Comparison of ENCODE assay signal across 24 cellular contexts in the genomic region with DNA sequence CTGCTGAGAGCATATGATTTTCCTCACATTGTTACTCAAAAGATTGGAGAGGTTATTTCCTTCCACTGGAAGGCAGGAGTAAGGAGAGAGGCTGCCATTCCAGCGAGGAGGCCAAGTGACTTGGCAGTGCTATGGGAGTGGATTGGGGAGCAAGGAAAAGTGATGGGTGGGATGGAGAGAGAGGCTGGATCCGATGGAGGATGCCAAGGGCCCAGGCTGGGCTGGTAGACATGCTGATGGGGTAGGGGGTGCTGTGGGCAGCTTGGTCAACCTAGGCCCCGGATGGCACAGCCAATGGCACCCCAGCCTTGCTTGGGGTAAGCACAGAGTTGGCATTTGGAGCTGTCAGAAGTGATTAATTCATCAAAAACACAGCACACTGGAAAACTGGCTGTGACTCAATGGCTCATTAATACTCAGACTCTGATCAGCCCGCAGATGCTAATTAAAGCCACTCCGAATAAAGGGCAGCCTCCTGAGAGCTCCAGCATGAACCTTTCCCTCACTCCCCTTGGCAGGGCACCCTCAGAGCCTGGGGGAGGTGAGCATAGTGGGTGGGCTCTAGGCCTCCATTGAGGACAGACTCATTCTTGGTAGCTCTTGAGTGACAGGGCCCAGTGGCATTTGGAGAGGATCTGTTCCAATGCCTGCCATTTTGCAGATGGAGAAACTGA. TPM values are rescaled to one million over a fixed set of nuclear protein-coding genes. Genes with fewer than 3 reads are reported as not detected.
DNase-seq lines count a peak whose midpoint lies in the region; ATAC-seq, FAIRE-seq and TF ChIP-seq lines count a peak whose summit lies in the region.
"Had no signal": no experiment of that assay in that cellular context is flagged by ENCODE, and none has a peak within 500 bp of the region (broad histone marks: within the 10 kb centered on the region; RNA-seq: fewer than 3 reads in every experiment).

No MANE protein-coding gene starts in this region.

- no peak overlapping the region for H3K4ac ChIP-seq in H1 (replicated peaks; ENCODE audit: insufficient read length, low read depth, low read length)

- H2AK5ac ChIP-seq in H1 (ENCODE audit: low read depth, low read length) = no peak overlapping the region

- H3K56ac ChIP-seq in H1 (replicated peaks; ENCODE audit: insufficient read length, low read depth, low read length) = no peak overlapping the region

- POLR2A ChIA-PET in H1 (lab: Charles Lee; ENCODE audit: partially characterized antibody) = interaction anchor here (1.9 kb wide), 1 partner anchor 16 kb away, joined by 5 read pairs; no protein-coding TSS in a partner anchor

- H3K27ac ChIP-seq in H1 (ENCODE audit: low read depth, low read length) = no peak overlapping the region
- H3K27ac ChIP-seq: BLaER1 treated with 17β-estradiol and CSF1 and Interleukin-3, amounts not matched to agents 10 nM and 100 nM had no signal

- ATAC-seq in HG02884 (IDR thresholded peaks at IDR 0.05; ENCODE audit: unreplicated experiment) (no peak), GM19328 (IDR thresholded peaks at IDR 0.05; ENCODE audit: unreplicated experiment) (no peak)
- ATAC-seq: GM12878, GM23338 had no signal

- no peak overlapping the region for H4K8ac ChIP-seq in H1 (ENCODE audit: extremely low read depth, insufficient read depth, low read length)

- H3K79me1 ChIP-seq in H1 (ENCODE audit: low read depth, low read length) = no peaks in the 10 kb centered on the region

- no peak overlapping the region for H3K4me2 ChIP-seq in H1 (ENCODE audit: insufficient read depth in 1 of 2, low read depth in 2 of 2, low read length in 2 of 2)
- H3K4me2 ChIP-seq: GM23338 had no signal

- no peak for TF ChIP-seq POLR2A in H1 (IDR thresholded peaks at IDR 0.05; ENCODE audit: control extremely low read depth in 1 of 2, low read depth in 2 of 2, low read length in 2 of 2)

- no peak overlapping the region for H2AFZ ChIP-seq in H1 (ENCODE audit: low read length)
- H2AFZ ChIP-seq: GM23338 had no signal

- H2BK20ac ChIP-seq in H1 (ENCODE audit: low read length) = 0 out of 2 replicates have a peak overlapping the region, but pooled peaks have one; percentile 77

- H4K91ac ChIP-seq in H1 (replicated peaks; ENCODE audit: insufficient read length, low read length) = no peak overlapping the region

- H2BK5ac ChIP-seq in H1 (ENCODE audit: low read depth, low read length) = no peak overlapping the region

- no peak overlapping the region for H3K23ac ChIP-seq in H1 (ENCODE audit: insufficient read length)

- H3K27me3 ChIP-seq in H1 (replicated peaks in 1 of 4; ENCODE audit: control insufficient read depth in 3 of 4, extremely low read depth in 1 of 4, insufficient read depth in 3 of 4, low read length in 3 of 4) = no peaks in the 10 kb centered on the region; a peak in 2 of 7 replicates
- H3K27me3 ChIP-seq: BE2C; BLaER1 treated with 17β-estradiol and CSF1 and Interleukin-3, amounts not matched to agents 10 nM and 100 nM had no signal

- H2BK120ac ChIP-seq in H1 (replicated peaks; ENCODE audit: low read depth, low read length) = no peak overlapping the region

- H3K4me3 ChIP-seq in H1 (ENCODE audit: extremely low read depth in 1 of 4, insufficient read depth in 2 of 4, low read depth in 3 of 4, low read length in 4 of 4) = no peak overlapping the region
- H3K4me3 ChIP-seq: BLaER1 treated with 17β-estradiol and CSF1 and Interleukin-3, amounts not matched to agents 10 nM and 100 nM; GM12878; GM23338; HAP-1 had no signal

- no peak for TF ChIP-seq EP300 in H1 (IDR thresholded peaks at IDR 0.05; ENCODE audit: borderline replicate concordance in 1 of 2, low read depth in 2 of 2, low read length in 2 of 2)

- DNase-seq in astrocyte of the hippocampus (ENCODE audit: low read depth, low spot score) = peak; percentile 23
- no peak for DNase-seq in H1 (ENCODE audit: low read depth in 1 of 2, low spot score in 2 of 2)
- DNase-seq in putamen (ENCODE audit: low spot score) = peak; percentile 45
- no peak for DNase-seq in effector CD8-positive, alpha-beta T cell (lab: John Stamatoyannopoulos, UW)
- DNase-seq: BE2C; CD4-positive, alpha-beta T cell; CD8-positive, alpha-beta memory T cell; DMS 273 treated with DMSO at 0.1 percent for 48 hours; DMS79; EL; GDM1; HFFc6 had no signal

- no peaks in the 10 kb centered on the region for H3K36me3 ChIP-seq in H1 (ENCODE audit: control insufficient read depth in 2 of 4, insufficient read depth in 4 of 4, low read length in 3 of 4)
- H3K36me3 ChIP-seq: BE2C; BLaER1 treated with 17β-estradiol and CSF1 and Interleukin-3, amounts not matched to agents 10 nM and 100 nM; HAP-1 had no signal

- no peak for TF ChIP-seq CTCF in H1 (IDR thresholded peaks at IDR 0.05; ENCODE audit: control extremely low read depth in 1 of 3, insufficient read depth in 1 of 3, low read depth in 1 of 3, low read length in 3 of 3)

- TF ChIP-seq RAD21 in H1 (IDR thresholded peaks at IDR 0.05 in 1 of 2, conservative IDR thresholded peaks at IDR 0.05 in 1 of 2; ENCODE audit: low read depth in 2 of 2, low read length in 2 of 2) = no peak

- no peak overlapping the region for H2BK15ac ChIP-seq in H1 (ENCODE audit: low read length)

- H3K14ac ChIP-seq in H1 (ENCODE audit: insufficient read length) = no peak overlapping the region

- no peaks in the 10 kb centered on the region for H4K20me1 ChIP-seq in H1 (replicated peaks in 1 of 2; ENCODE audit: control insufficient read depth in 1 of 2, insufficient read depth in 2 of 2, low read length in 2 of 2)

- no peak overlapping the region for H2BK12ac ChIP-seq in H1 (ENCODE audit: low read depth, low read length)

- H3K9me3 ChIP-seq in H1 (ENCODE audit: insufficient read depth in 2 of 2, low read depth in 1 of 2, low read length in 1 of 2) = no peaks in the 10 kb centered on the region
- H3K9me3 ChIP-seq: BE2C; BLaER1 treated with 17β-estradiol and CSF1 and Interleukin-3, amounts not matched to agents 10 nM and 100 nM; HAP-1 had no signal

- no peak for FAIRE-seq in H1 (lab: Jason Lieb, UNC)
- FAIRE-seq: D721Med, GM12878, GM19239, H54 had no signal

- peaks cover 5 to 16% (median 11%) of the 10 kb centered on the region in 4 experiments for H3K4me1 ChIP-seq in H1 (replicated peaks in 1 of 4; ENCODE audit: control insufficient read depth in 3 of 4, insufficient read depth in 4 of 4, low read length in 3 of 4)
- H3K4me1 ChIP-seq: BE2C, HAP-1 had no signal

- H3K23me2 ChIP-seq in H1 (ENCODE audit: low read depth, low read length) = no peaks in the 10 kb centered on the region

- no peaks in the 10 kb centered on the region for H3K79me2 ChIP-seq in H1 (ENCODE audit: control insufficient read depth in 1 of 2, insufficient read depth in 2 of 2, low read length in 2 of 2)

- no peak overlapping the region for H3K18ac ChIP-seq in H1 (ENCODE audit: extremely low read depth, low read length)

- H3K9ac ChIP-seq in H1 (replicated peaks in 1 of 4; ENCODE audit: extremely low read depth in 1 of 4, low read depth in 3 of 4, low read length in 3 of 4) = no peak overlapping the region
- H3K9ac ChIP-seq: BLaER1 treated with 17β-estradiol and CSF1 and Interleukin-3, amounts not matched to agents 10 nM and 100 nM had no signal

- 92% methylated on average over 5 of the region's 5 CpGs; no CpG with 5 or more reads in 1 of the 2 experiments for WGBS in H1 (ENCODE audit: extremely low coverage in 1 of 2, insufficient coverage in 1 of 2, insufficient read length in 1 of 2, insufficient replicate concordance in 2 of 2, low coverage in 1 of 2, low lambda C conversion rate in 2 of 2, missing lambda C conversion rate in 1 of 2), 2 experiments

- no peak overlapping the region for H4K5ac ChIP-seq in H1 (ENCODE audit: insufficient read length, low read depth, low read length)

- CTCF ChIA-PET in H1 (lab: Charles Lee; ENCODE audit: partially characterized antibody) = interaction anchor here (0.8 to 9.0 kb wide), 10 partner anchors 10 to 211 kb away, joined by 3 to 62 read pairs (median 6); no protein-coding TSS in a partner anchor

TF ChIP-seq in H1, 55 proteins besides CTCF, POLR2A, EP300 and RAD21 (continues in another document):
- TF ChIP-seq SUZ12 (IDR thresholded peaks at IDR 0.05; ENCODE audit: low read length) = no peak
- no peak for TF ChIP-seq ASH2L (IDR thresholded peaks at IDR 0.05; ENCODE audit: low read length)
- no peak for TF ChIP-seq SIX5 (IDR thresholded peaks at IDR 0.05; ENCODE audit: low read depth, low read length)
- TF ChIP-seq, protein P1, sequence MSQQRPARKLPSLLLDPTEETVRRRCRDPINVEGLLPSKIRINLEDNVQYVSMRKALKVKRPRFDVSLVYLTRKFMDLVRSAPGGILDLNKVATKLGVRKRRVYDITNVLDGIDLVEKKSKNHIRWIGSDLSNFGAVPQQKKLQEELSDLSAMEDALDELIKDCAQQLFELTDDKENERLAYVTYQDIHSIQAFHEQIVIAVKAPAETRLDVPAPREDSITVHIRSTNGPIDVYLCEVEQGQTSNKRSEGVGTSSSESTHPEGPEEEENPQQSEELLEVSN (IDR thresholded peaks at IDR 0.05) = no peak
- TF ChIP-seq HDAC2 (IDR thresholded peaks at IDR 0.05; ENCODE audit: borderline replicate concordance in 1 of 2, low read depth in 2 of 2, low read length in 2 of 2) = no peak
- TF ChIP-seq CBX8 (IDR thresholded peaks at IDR 0.05; ENCODE audit: borderline replicate concordance, low read depth, low read length) = no peak
- no peak for TF ChIP-seq SIRT6 (IDR thresholded peaks at IDR 0.05; ENCODE audit: low read length)
- no peak for TF ChIP-seq CBX5 (IDR thresholded peaks at IDR 0.05; ENCODE audit: low read depth, low read length)
- TF ChIP-seq POLR2AphosphoS5 (IDR thresholded peaks at IDR 0.05; ENCODE audit: low read depth, low read length) = no peak
- TF ChIP-seq, protein P2, sequence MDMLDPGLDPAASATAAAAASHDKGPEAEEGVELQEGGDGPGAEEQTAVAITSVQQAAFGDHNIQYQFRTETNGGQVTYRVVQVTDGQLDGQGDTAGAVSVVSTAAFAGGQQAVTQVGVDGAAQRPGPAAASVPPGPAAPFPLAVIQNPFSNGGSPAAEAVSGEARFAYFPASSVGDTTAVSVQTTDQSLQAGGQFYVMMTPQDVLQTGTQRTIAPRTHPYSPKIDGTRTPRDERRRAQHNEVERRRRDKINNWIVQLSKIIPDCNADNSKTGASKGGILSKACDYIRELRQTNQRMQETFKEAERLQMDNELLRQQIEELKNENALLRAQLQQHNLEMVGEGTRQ (IDR thresholded peaks at IDR 0.05; ENCODE audit: low read length) = no peak
- TF ChIP-seq BACH1 (IDR thresholded peaks at IDR 0.05; ENCODE audit: low read length) = no peak
- no peak for TF ChIP-seq CEBPB (IDR thresholded peaks at IDR 0.05; ENCODE audit: low read depth, low read length)

RNA-seq across cellular contexts. Expression of a gene that starts 22.1 kb away (rescaled TPM):
- total RNA-seq in H1 (2021; fragmentation: NEBNext Ultra II Directional; extraction: Animal tissue kit (Norgen Biotek cat#: 25700)) = 0.30 and 0.31 TPM in 2 replicates
- 0.35 and 0.63 TPM in 2 replicates for polyA plus RNA-seq in H1 (2011; rRNA removed)
- 0.50 TPM for polyA plus RNA-seq in H1 (2011; cell fraction: cytosol; rRNA removed)
- polyA plus RNA-seq in H1 (2011; cell fraction: nucleus; rRNA removed) = 1.00 TPM
- polyA plus RNA-seq in H1 (2012, experiment 1 of 2) = 0.22 to 0.61 TPM (median 0.41 TPM) in 4 replicates
- 0.22 TPM for polyA plus RNA-seq in H1 (2012, experiment 2 of 2)
- polyA plus RNA-seq in H1 (2013, experiment 1 of 2) = 0.24 TPM
- polyA plus RNA-seq in H1 (2013, experiment 2 of 2) = 0.26 TPM
- 0.44 and 1.2 TPM in 2 replicates for polyA minus RNA-seq in H1 (2011; rRNA and poly(A)+ RNA removed)
- polyA minus RNA-seq in H1 (2011; cell fraction: cytosol; rRNA and poly(A)+ RNA removed) = 0.51 TPM
- polyA minus RNA-seq in H1 (2011; cell fraction: nucleus; rRNA and poly(A)+ RNA removed) = 0.50 TPM
- total RNA-seq: A172; A673; CD4-positive, alpha-beta T cell; CD8-positive, alpha-beta memory T cell; GM12878; HFFc6 had no signal
- polyA plus RNA-seq: CD14-positive monocyte; CD8-positive, alpha-beta memory T cell; GM12878 had no signal

Comparison
In these comparisons a context has a peak if more than half of its experiments do, and no peak if none do; other contexts are left out.
1. DNase-seq: peak in astrocyte of the hippocampus (single experiment) and putamen (single experiment); none in H1 (0 of 2) and effector CD8-positive, alpha-beta T cell (single experiment).